19 cellular contexts compared by ENCODE assay signal in the genomic region with DNA sequence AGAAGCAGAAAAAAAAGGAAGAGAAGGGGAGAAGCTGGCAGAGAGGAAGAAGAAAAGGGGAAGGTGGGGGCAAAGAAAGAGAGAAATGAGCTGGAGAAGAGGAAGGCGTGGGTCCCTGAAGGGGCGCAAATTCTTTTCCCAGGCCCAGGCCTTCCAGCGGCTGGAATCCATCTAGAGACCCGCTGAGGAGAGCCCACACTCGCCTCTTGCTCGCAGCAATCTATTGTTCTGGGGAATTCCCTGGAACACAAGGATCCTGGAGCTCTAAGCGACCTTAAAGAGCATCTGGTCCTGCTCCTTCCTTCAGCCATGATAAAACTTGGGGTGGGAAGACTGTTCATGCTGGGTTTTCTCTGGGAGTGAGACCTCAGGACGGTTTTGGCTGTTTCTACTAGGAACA.
"Had no signal": no experiment of that assay in that cellular context is flagged by ENCODE, and none has a peak within 500 bp of the region (broad histone marks: within the 10 kb centered on the region; RNA-seq: fewer than 3 reads in every experiment).

No MANE protein-coding gene starts in this region.

- H3K9me3 ChIP-seq: gastrocnemius medialis, ovary, right atrium auricular region, sigmoid colon, testis, transverse colon had no signal

- H3K4me3 Mint-ChIP-seq: natural killer cell; neural crest cell; stimulated activated naive B cell treated with anti-CD40 and anti-IgM and Interleukin-4, amounts not matched to agents 10 μg/mL and 1 μg/mL and 100 μg/mL, for 72 hours; stimulated activated naive CD8-positive, alpha-beta T cell treated with anti-CD3 and anti-CD28 coated beads, Interleukin-15, amount 100 ng/mL, for 72 hours had no signal

- DNase-seq: effector memory CD4-positive, alpha-beta T cell; gastrocnemius medialis; left colon; left ventricle myocardium superior; mesendoderm; natural killer cell; ovary; sigmoid colon; stimulated activated CD4-positive, alpha-beta T cell treated with anti-CD3 and anti-CD28 coated beads, Interleukin-2, amount 100 ng/mL, for 24 hours; stimulated activated CD4-positive, alpha-beta T cell treated with anti-CD3 and anti-CD28 coated beads, Interleukin-4, amount 100 ng/mL, for 4 hours; stimulated activated naive B cell treated with anti-CD40 and anti-IgM and Interleukin-4, amounts not matched to agents 10 μg/mL and 1 μg/mL and 100 μg/mL, for 72 hours; stimulated activated naive CD8-positive, alpha-beta T cell treated with anti-CD3 and anti-CD28 coated beads, Interleukin-15, amount 100 ng/mL, for 72 hours; testis; transverse colon had no signal

- H3K4me3 ChIP-seq: gastrocnemius medialis, lung, ovary, right atrium auricular region, sigmoid colon, skin epidermis, testis, transverse colon had no signal

- H3K36me3 Mint-ChIP-seq: natural killer cell had no signal

- ATAC-seq: esophagus mucosa, gastrocnemius medialis had no signal

- H3K27ac ChIP-seq: gastrocnemius medialis, ovary, right atrium auricular region, sigmoid colon, skin epidermis, testis, transverse colon had no signal

- H3K9me3 Mint-ChIP-seq: natural killer cell, neural crest cell had no signal

- H3K27ac Mint-ChIP-seq: natural killer cell; stimulated activated naive B cell treated with anti-CD40 and anti-IgM and Interleukin-4, amounts not matched to agents 10 μg/mL and 1 μg/mL and 100 μg/mL, for 72 hours; stimulated activated naive CD8-positive, alpha-beta T cell treated with anti-CD3 and anti-CD28 coated beads, Interleukin-15, amount 100 ng/mL, for 72 hours had no signal

- H3K36me3 ChIP-seq: gastrocnemius medialis, ovary, right atrium auricular region, sigmoid colon, transverse colon had no signal

- H3K27me3 ChIP-seq: gastrocnemius medialis, ovary, right atrium auricular region, sigmoid colon, testis had no signal

- H3K4me1 ChIP-seq: gastrocnemius medialis, right atrium auricular region, testis, transverse colon had no signal
